In the genomic region with DNA sequence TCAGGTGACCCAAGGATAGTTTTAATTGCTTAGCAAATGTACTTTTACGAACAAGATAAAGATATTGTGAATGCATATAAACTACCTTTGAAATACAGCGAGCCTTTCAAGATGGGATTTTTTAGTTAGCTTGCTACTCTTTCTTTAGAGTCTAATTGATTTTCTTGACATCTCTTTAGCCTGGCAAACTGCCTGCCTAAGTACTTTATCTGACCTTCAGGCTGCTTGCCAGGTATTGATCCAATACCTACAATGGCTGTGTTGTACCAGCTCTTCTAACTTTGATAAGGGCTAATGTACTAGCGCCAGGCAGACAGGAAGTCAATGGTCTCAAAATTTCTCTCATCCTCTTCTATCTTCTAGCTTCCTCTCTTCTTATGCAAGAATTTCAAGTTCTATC, we compare ENCODE assay signal across 15 cellular contexts.
"Had no signal": no experiment of that assay in that cellular context is flagged by ENCODE, and none has a peak within 500 bp of the region (broad histone marks: within the 10 kb centered on the region; RNA-seq: fewer than 3 reads in every experiment).

No MANE protein-coding gene starts in this region.

- H3K36me3 ChIP-seq: brain microvascular endothelial cell, left lung, transverse colon, vagina had no signal

- DNase-seq: activated CD4-positive, alpha-beta T cell treated with anti-CD3 and anti-CD28 coated beads, Interleukin-2, amount 50 U/mL, for 1 hour; activated naive CD8-positive, alpha-beta T cell treated with anti-CD3 and anti-CD28 coated beads, Interleukin-2, amount 10 ng/mL, durations not matched to agents 7 days and 5 days; brain microvascular endothelial cell; islet precursor cell; left lung; posterior cingulate gyrus; retina; stimulated activated CD4-positive, alpha-beta T cell treated with anti-CD3 and anti-CD28 coated beads, Interleukin-4, amount 100 ng/mL, for 1 hour; stimulated activated naive CD4-positive, alpha-beta T cell treated with Interleukin-2 at 50 U/mL for 16 hours; transverse colon had no signal

- ATAC-seq: esophagus mucosa; left lung; natural killer cell treated with Interleukin-12 subunit alpha and Interleukin-12 subunit beta and Interleukin-15 and Interleukin-18, amount 100 ng/mL, for 72 hours had no signal

- H3K4me3 ChIP-seq: coronary artery, hepatocyte, left lung, transverse colon, vagina had no signal

- H3K9me3 ChIP-seq: left lung, transverse colon, vagina had no signal

- H3K4me1 ChIP-seq: left lung, vagina had no signal
